8 cellular contexts compared by ENCODE assay signal in the genomic region with DNA sequence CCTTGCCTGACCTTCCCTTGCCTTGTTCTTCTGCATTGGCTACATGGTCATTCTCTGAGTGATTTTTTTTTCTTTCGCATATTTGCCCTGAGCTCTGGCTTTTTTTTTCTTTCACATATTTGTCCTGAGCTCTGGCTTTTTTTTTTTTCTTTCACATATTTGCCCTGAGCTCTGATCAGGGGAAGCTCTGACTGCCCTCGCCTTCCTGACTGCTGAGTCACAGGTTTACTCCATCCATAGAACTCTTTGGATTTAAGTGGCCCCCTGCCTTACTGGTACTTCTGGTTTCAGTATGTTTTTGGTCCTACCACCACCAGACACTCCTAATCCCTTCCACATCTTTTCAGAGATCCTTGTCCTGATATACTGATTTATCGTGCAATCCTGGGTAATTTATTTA.
DNase-seq lines count a peak whose midpoint lies in the region; ATAC-seq, FAIRE-seq and TF ChIP-seq lines count a peak whose summit lies in the region.
"Had no signal": no experiment of that assay in that cellular context is flagged by ENCODE, and none has a peak within 500 bp of the region (broad histone marks: within the 10 kb centered on the region; RNA-seq: fewer than 3 reads in every experiment).

No MANE protein-coding gene starts in this region.

- no peaks in the 10 kb centered on the region for H3K79me2 ChIP-seq in keratinocyte (ENCODE audit: control insufficient read depth, insufficient read depth, low read length)

- TF ChIP-seq POLR2A in body of pancreas (IDR thresholded peaks at IDR 0.05) = no peak

- H3K4me2 ChIP-seq in keratinocyte (ENCODE audit: control insufficient read depth, extremely low read depth, insufficient read depth, low read depth, low read length) = peak overlapping the region; percentile 4

- H3K27ac Mint-ChIP-seq in activated T-helper 17 cell treated with anti-CD3 and anti-CD28 coated beads, Interleukin-2, amount 50 U/mL, for 72 hours = no peak overlapping the region

- H3K9me3 ChIP-seq in body of pancreas = no peaks in the 10 kb centered on the region
- no peaks in the 10 kb centered on the region for H3K9me3 ChIP-seq in keratinocyte (ENCODE audit: control insufficient read depth, low read depth, low read length)
- H3K9me3 ChIP-seq in aorta (ENCODE audit: control insufficient read depth, low read length) = no peaks in the 10 kb centered on the region
- H3K9me3 ChIP-seq in BE2C = no peaks in the 10 kb centered on the region

- H3K9ac ChIP-seq in keratinocyte (ENCODE audit: control insufficient read depth, extremely low read depth, insufficient read depth, low read length) = no peak overlapping the region

- no peak overlapping the region for H3K4me3 ChIP-seq in body of pancreas
- no peak overlapping the region for H3K4me3 ChIP-seq in keratinocyte (ENCODE audit: control insufficient read depth in 2 of 3, extremely low read depth in 1 of 3, insufficient read depth in 2 of 3, low read depth in 1 of 3, low read length in 3 of 3)
- H3K4me3 ChIP-seq in aorta (ENCODE audit: low read length in 2 of 2) = no peak overlapping the region
- no peak overlapping the region for H3K4me3 ChIP-seq in BE2C (ENCODE audit: low read depth, low read length)

- H3K4me3 Mint-ChIP-seq in activated T-helper 17 cell treated with anti-CD3 and anti-CD28 coated beads, Interleukin-2, amount 50 U/mL, for 72 hours = no peak overlapping the region
- H3K4me3 Mint-ChIP-seq in activated T-cell treated with anti-CD3 and anti-CD28 coated beads, Interleukin-2, amount 50 U/mL, for 4 hours = no peak overlapping the region

- peak overlapping the region; percentile 45 for H2AFZ ChIP-seq in keratinocyte (ENCODE audit: control insufficient read depth, low read length)

- intact Hi-C loops in body of pancreas (cut with DNase I) (no loop called here), aorta (cut with DNase I) (no loop called here)

- dilution Hi-C loops in keratinocyte (cut with MboI; ENCODE audit: extremely low pct_ligation_motif_present, low sequenced_read_pairs) = no loop called here

- no peaks in the 10 kb centered on the region for H3K4me1 Mint-ChIP-seq in activated T-helper 17 cell treated with anti-CD3 and anti-CD28 coated beads, Interleukin-2, amount 50 U/mL, for 72 hours
- no peaks in the 10 kb centered on the region for H3K4me1 Mint-ChIP-seq in activated T-cell treated with anti-CD3 and anti-CD28 coated beads, Interleukin-2, amount 50 U/mL, for 4 hours (ENCODE audit: low read depth)

- no peak for TF ChIP-seq CTCF in body of pancreas (IDR thresholded peaks at IDR 0.05)
- TF ChIP-seq CTCF in keratinocyte (optimal IDR thresholded peaks at IDR 0.05 in 1 of 3, IDR thresholded peaks at IDR 0.05 in 1 of 3, conservative IDR thresholded peaks at IDR 0.05 in 1 of 3; ENCODE audit: extremely low read depth in 1 of 3, insufficient read depth in 2 of 3, low read length in 3 of 3) = no peak
- TF ChIP-seq CTCF in BE2C (IDR thresholded peaks at IDR 0.05; ENCODE audit: low read depth, low read length) = no peak

- no peaks in the 10 kb centered on the region for H3K4me1 ChIP-seq in body of pancreas
- peaks cover 10% of the 10 kb centered on the region for H3K4me1 ChIP-seq in keratinocyte (ENCODE audit: control insufficient read depth, extremely low read depth, insufficient read depth, low read length)
- H3K4me1 ChIP-seq in aorta (ENCODE audit: control insufficient read depth in 1 of 2, insufficient read depth in 2 of 2, low read length in 2 of 2) = peaks cover 0 to 2% of the 10 kb centered on the region in 2 donors
- no peaks in the 10 kb centered on the region for H3K4me1 ChIP-seq in BE2C

- H3K27ac ChIP-seq in body of pancreas = peak overlapping the region in 3 of 4 donors; percentile 5 to 41 (median 8)
- H3K27ac ChIP-seq in keratinocyte (ENCODE audit: control insufficient read depth, insufficient read depth, low read length) = no peak overlapping the region
- H3K27ac ChIP-seq in aorta (ENCODE audit: low read depth in 1 of 2, low read length in 2 of 2) = peak overlapping the region in 1 of 2 donors; percentile 10

- H4K20me1 ChIP-seq in keratinocyte (ENCODE audit: control insufficient read depth, extremely low read depth, insufficient read depth, low read length) = no peaks in the 10 kb centered on the region

- no peaks in the 10 kb centered on the region for H3K9me3 Mint-ChIP-seq in activated T-helper 17 cell treated with anti-CD3 and anti-CD28 coated beads, Interleukin-2, amount 50 U/mL, for 72 hours
- H3K9me3 Mint-ChIP-seq in activated T-cell treated with anti-CD3 and anti-CD28 coated beads, Interleukin-2, amount 50 U/mL, for 4 hours = no peaks in the 10 kb centered on the region

- no peaks in the 10 kb centered on the region for H3K9me1 ChIP-seq in keratinocyte (ENCODE audit: control insufficient read depth, extremely low read depth, insufficient read depth, low read length)

- H3K27me3 ChIP-seq in body of pancreas (no peaks in the 10 kb centered on the region), keratinocyte (ENCODE audit: control insufficient read depth, extremely low read depth, insufficient read depth, low read length) (no peaks in the 10 kb centered on the region), aorta (ENCODE audit: control insufficient read depth in 1 of 2, insufficient read depth in 2 of 2, low read length in 1 of 2) (no peaks in the 10 kb centered on the region), BE2C (no peaks in the 10 kb centered on the region)

- peak; percentile 76 for ATAC-seq in body of pancreas
- ATAC-seq in aorta (ENCODE audit: low FRiP score) = no peak
- ATAC-seq in activated T-helper 17 cell treated with anti-CD3 and anti-CD28 coated beads, Interleukin-2, amount 50 U/mL, for 72 hours (replicated peaks) = no peak
- ATAC-seq in activated T-cell treated with anti-CD3 and anti-CD28 coated beads, Interleukin-2, amount 50 U/mL, for 4 hours = no peak

- WGBS in body of pancreas, 2 donors = 30 to 53% methylated on average over 3 of the region's 3 CpGs
- WGBS in aorta, 2 donors = 15 to 18% methylated on average over 3 of the region's 3 CpGs

- FAIRE-seq in keratinocyte (lab: Jason Lieb, UNC) = peak; percentile 93

- no peaks in the 10 kb centered on the region for H3K36me3 Mint-ChIP-seq in activated T-helper 17 cell treated with anti-CD3 and anti-CD28 coated beads, Interleukin-2, amount 50 U/mL, for 72 hours (ENCODE audit: low read depth)
- no peaks in the 10 kb centered on the region for H3K36me3 Mint-ChIP-seq in activated T-cell treated with anti-CD3 and anti-CD28 coated beads, Interleukin-2, amount 50 U/mL, for 4 hours (ENCODE audit: insufficient read depth)

- DNase-seq in HS-27A (ENCODE audit: low read depth) = peak; percentile 60
- peak in 2 of 4 donors; percentile 25 to 27 for DNase-seq in body of pancreas
- no peak for DNase-seq in keratinocyte (ENCODE audit: low read depth, low spot score)
- DNase-seq in aorta = peak; percentile 54 to 79
- DNase-seq in BE2C = no peak
- DNase-seq in activated T-cell treated with anti-CD3 and anti-CD28 coated beads, Interleukin-2, amount 50 U/mL, for 4 hours = no peak
- DNase-seq: activated CD8-positive, alpha-beta memory T cell treated with anti-CD3 and anti-CD28 coated beads, Interleukin-2, amount 50 U/mL, for 4 hours had no signal

- H3K36me3 ChIP-seq in body of pancreas (replicated peaks in 1 of 2; ENCODE audit: insufficient read depth in 1 of 2, low read depth in 2 of 2) (no peaks in the 10 kb centered on the region), keratinocyte (ENCODE audit: control insufficient read depth in 2 of 2, extremely low read depth in 1 of 2, insufficient read depth in 2 of 2, low read length in 2 of 2) (no peaks in the 10 kb centered on the region), aorta (ENCODE audit: control insufficient read depth in 1 of 2, insufficient read depth in 2 of 2, low read length in 1 of 2) (no peaks in the 10 kb centered on the region), BE2C (no peaks in the 10 kb centered on the region)

- H3K27me3 Mint-ChIP-seq in activated T-helper 17 cell treated with anti-CD3 and anti-CD28 coated beads, Interleukin-2, amount 50 U/mL, for 72 hours = peaks cover 2% of the 10 kb centered on the region
- H3K27me3 Mint-ChIP-seq in activated T-cell treated with anti-CD3 and anti-CD28 coated beads, Interleukin-2, amount 50 U/mL, for 4 hours (ENCODE audit: low read depth) = peaks cover 3% of the 10 kb centered on the region

Comparison
In these comparisons a context has a peak if more than half of its experiments do, and no peak if none do; other contexts are left out.
1. DNase-seq: peak in HS-27A (single experiment) and aorta (2 of 2); none in keratinocyte (single experiment), BE2C (single experiment) and activated T-cell treated with anti-CD3 and anti-CD28 coated beads, Interleukin-2, amount 50 U/mL, for 4 hours (single experiment).